Comparison of ENCODE assay signal across 8 cellular contexts in the genomic region with DNA sequence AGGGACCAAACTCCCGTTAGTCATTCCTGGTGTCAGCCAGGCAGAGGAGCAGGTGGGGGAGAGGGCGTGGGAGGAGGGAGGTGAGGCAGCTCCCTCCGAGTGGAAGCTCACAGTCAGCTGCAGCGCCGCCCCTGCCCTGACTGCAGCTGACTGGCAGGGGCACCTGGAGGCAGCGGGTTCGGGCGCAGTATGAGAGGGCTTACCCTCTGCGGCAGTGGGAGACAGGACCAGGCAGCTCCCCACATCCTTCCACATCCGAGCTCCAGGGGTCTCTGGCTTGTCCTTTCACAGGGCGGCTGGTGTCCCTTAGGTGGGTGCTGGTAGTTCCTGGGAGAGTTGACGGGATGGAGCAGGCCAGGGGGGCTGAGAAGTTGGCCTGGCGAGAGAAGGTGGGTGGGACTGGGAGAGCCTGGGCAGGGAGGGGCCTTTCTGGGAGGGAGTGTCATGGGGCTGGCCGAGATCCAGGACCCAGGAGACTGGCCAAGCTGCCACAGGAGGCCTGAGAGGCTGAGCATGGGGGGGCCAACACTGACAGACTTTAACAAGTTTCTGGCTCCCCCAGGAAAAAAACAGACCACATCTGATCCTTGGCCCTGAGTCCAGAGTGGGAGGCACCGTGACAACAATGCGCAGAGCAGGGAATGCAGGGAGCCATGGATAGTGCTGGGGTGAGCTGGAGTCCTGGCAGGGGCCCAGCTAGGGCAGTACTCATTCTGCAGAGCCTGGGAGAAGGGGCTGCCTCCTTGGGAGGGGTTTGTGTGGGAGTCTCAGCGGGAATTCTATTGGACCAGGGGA. TPM values are rescaled to one million over a fixed set of nuclear protein-coding genes. Genes with fewer than 3 reads are reported as not detected.
DNase-seq lines count a peak whose midpoint lies in the region; ATAC-seq and TF ChIP-seq lines count a peak whose summit lies in the region.

No MANE protein-coding gene starts in this region.

- no peak overlapping the region for H2AFZ ChIP-seq in Loucy (ENCODE audit: low read length)

- DNase-seq in right cardiac atrium, result peak; percentile 82 to 94 (median 93)
- DNase-seq in stimulated activated CD8-positive, alpha-beta memory T cell treated with anti-CD3 and anti-CD28 coated beads, Interleukin-12 subunit alpha, Interleukin-12 subunit beta, amount 100 ng/mL, for 4 hours (ENCODE audit: low read depth), result peak; percentile 37
- no peak for DNase-seq in NCI-H526 (lab: John Stamatoyannopoulos, UW)
- no peak for DNase-seq in WERI-Rb-1

- H3K9me2 ChIP-seq in Loucy (replicated peaks; ENCODE audit: low read depth, low read length), result no peaks in the 10 kb centered on the region

- peak overlapping the region; percentile 93 for H3K4me3 Mint-ChIP-seq in activated T-helper 17 cell treated with anti-CD3 and anti-CD28 coated beads, Interleukin-2, amount 50 U/mL, for 72 hours

- H3K9me3 ChIP-seq in Loucy (ENCODE audit: insufficient read depth, low read depth, low read length) (no peaks in the 10 kb centered on the region), right cardiac atrium (ENCODE audit: control insufficient read depth, low read length) (no peaks in the 10 kb centered on the region), WERI-Rb-1 (ENCODE audit: severe bottlenecking) (no peaks in the 10 kb centered on the region)

- H3K4me1 ChIP-seq in Loucy (ENCODE audit: insufficient read depth, low read length, poor library complexity, severe bottlenecking) (peaks cover 97% of the 10 kb centered on the region), right cardiac atrium (ENCODE audit: control insufficient read depth, insufficient read depth, low read length) (peaks cover 31% of the 10 kb centered on the region)

- H3K36me3 Mint-ChIP-seq in activated T-helper 17 cell treated with anti-CD3 and anti-CD28 coated beads, Interleukin-2, amount 50 U/mL, for 72 hours (ENCODE audit: low read depth), result peaks cover 74% of the 10 kb centered on the region

- H3F3A ChIP-seq in Loucy (ENCODE audit: low read depth), result peaks cover 20% of the 10 kb centered on the region

- peak overlapping the region; percentile 89 for H3K27ac Mint-ChIP-seq in activated T-helper 17 cell treated with anti-CD3 and anti-CD28 coated beads, Interleukin-2, amount 50 U/mL, for 72 hours

- H3K79me2 ChIP-seq in Loucy (ENCODE audit: insufficient read depth, low read length), result peaks cover 57% of the 10 kb centered on the region

- TF ChIP-seq CTCF in Loucy (conservative IDR thresholded peaks at IDR 0.05; ENCODE audit: low read length), result no peak
- TF ChIP-seq CTCF in WERI-Rb-1 (IDR thresholded peaks at IDR 0.05; ENCODE audit: low read depth, low read length), result no peak

- H4K20me1 ChIP-seq in Loucy (ENCODE audit: insufficient read depth, low read length, poor library complexity, severe bottlenecking), result no peaks in the 10 kb centered on the region

- H3K27ac ChIP-seq in right cardiac atrium (ENCODE audit: low read length), result peak overlapping the region; percentile 22
- no peak overlapping the region for H3K27ac ChIP-seq in WERI-Rb-1

- intact Hi-C loops in right cardiac atrium (cut with DNase I), result no loop called here

- ATAC-seq in activated T-helper 17 cell treated with anti-CD3 and anti-CD28 coated beads, Interleukin-2, amount 50 U/mL, for 72 hours (replicated peaks), result no peak
- peak; percentile 60 to 66 for ATAC-seq in right cardiac atrium
- ATAC-seq in GM21717 (IDR thresholded peaks at IDR 0.05; ENCODE audit: unreplicated experiment), result no peak
- ATAC-seq in HG02885 (IDR thresholded peaks at IDR 0.05; ENCODE audit: poor library complexity, unreplicated experiment), result no peak

- H3K27me3 ChIP-seq in Loucy (ENCODE audit: insufficient read depth, low read length, poor library complexity, severe bottlenecking) (no peaks in the 10 kb centered on the region), right cardiac atrium (ENCODE audit: control insufficient read depth, insufficient read depth) (no peaks in the 10 kb centered on the region), WERI-Rb-1 (ENCODE audit: insufficient read depth, low read depth, severe bottlenecking) (no peaks in the 10 kb centered on the region)

- no peaks in the 10 kb centered on the region for H3K9me3 Mint-ChIP-seq in activated T-helper 17 cell treated with anti-CD3 and anti-CD28 coated beads, Interleukin-2, amount 50 U/mL, for 72 hours

- peaks cover 24% of the 10 kb centered on the region for H3K4me1 Mint-ChIP-seq in activated T-helper 17 cell treated with anti-CD3 and anti-CD28 coated beads, Interleukin-2, amount 50 U/mL, for 72 hours

- H3K36me3 ChIP-seq in Loucy (ENCODE audit: insufficient read depth, low read length), result no peaks in the 10 kb centered on the region
- H3K36me3 ChIP-seq in WERI-Rb-1, result no peaks in the 10 kb centered on the region

- peak overlapping the region; percentile 82 for H3K4me2 ChIP-seq in Loucy (ENCODE audit: low read depth, low read length, poor library complexity, severe bottlenecking)

- H3K9ac ChIP-seq in Loucy (ENCODE audit: low read depth, low read length, poor library complexity, severe bottlenecking), result peak overlapping the region; percentile 68

- WGBS in right cardiac atrium, result 41% methylated on average over 17 of the region's 17 CpGs

- H3K4me3 ChIP-seq in Loucy (ENCODE audit: low read length, poor library complexity, severe bottlenecking) (no peak overlapping the region), right cardiac atrium (ENCODE audit: low read length) (no peak overlapping the region), WERI-Rb-1 (ENCODE audit: low read depth, low read length) (no peak overlapping the region)

- no peaks in the 10 kb centered on the region for H3K27me3 Mint-ChIP-seq in activated T-helper 17 cell treated with anti-CD3 and anti-CD28 coated beads, Interleukin-2, amount 50 U/mL, for 72 hours

RNA-seq across cellular contexts. Expression of gene ADORA2A, which starts 4.9 kb away (rescaled TPM):
- 10 to 100 TPM; 25.9 to 47.8 TPM for total RNA-seq in activated T-helper 17 cell treated with anti-CD3 and anti-CD28 coated beads, Interleukin-2, amount 50 U/mL, for 72 hours
- total RNA-seq in right cardiac atrium, result 1 to 10 TPM; 3.7 to 5.6 (median 4.8) TPM
- polyA plus RNA-seq in right cardiac atrium, result 6.6 TPM

Comparison
In these comparisons a context has a peak if more than half of its experiments do, and no peak if none do; other contexts are left out.
1. ATAC-seq: peak in right cardiac atrium (2 of 2); none in activated T-helper 17 cell treated with anti-CD3 and anti-CD28 coated beads, Interleukin-2, amount 50 U/mL, for 72 hours (single experiment), GM21717 (single experiment) and HG02885 (single experiment).
2. DNase-seq: peak in right cardiac atrium (3 of 3) and stimulated activated CD8-positive, alpha-beta memory T cell treated with anti-CD3 and anti-CD28 coated beads, Interleukin-12 subunit alpha, Interleukin-12 subunit beta, amount 100 ng/mL, for 4 hours (single experiment); none in NCI-H526 (0 of 2) and WERI-Rb-1 (single experiment).
3. RNA of gene ADORA2A, which starts 4.9 kb away (total RNA-seq): 25.9 to 47.8 TPM in activated T-helper 17 cell treated with anti-CD3 and anti-CD28 coated beads, Interleukin-2, amount 50 U/mL, for 72 hours; 3.7 to 5.6 TPM in right cardiac atrium; every median in the first group is over 4 times any median in the second.